ENCODE assay signal across 12 cellular contexts in genomic region chrX:109843963-109844751, GRCh38.
DNase-seq lines count a peak whose midpoint lies in the region; ATAC-seq, FAIRE-seq and TF ChIP-seq lines count a peak whose summit lies in the region.
"Had no signal": no experiment of that assay in that cellular context is flagged by ENCODE, and none has a peak within 500 bp of the region (broad histone marks: within the 10 kb centered on the region; RNA-seq: fewer than 3 reads in every experiment).

No MANE protein-coding gene starts in this region.

- H3K27ac Mint-ChIP-seq in dendritic cell treated with granulocyte-macrophage colony-stimulating factor and Interleukin-4, amounts not matched to agents 40 ng/mL and 50 ng/mL, for 4 days: peak overlapping the region; percentile 43
- H3K27ac Mint-ChIP-seq: activated T-helper 1 cell treated with anti-CD3 and anti-CD28 coated beads, Interleukin-12 subunit alpha, Interleukin-12 subunit beta, Interleukin-2, Interleukin-4 antibody, amounts not matched to agents 30 ng/mL and 10 ng/mL and 1 ng/mL, durations not matched to agents 14 hours and 24 hours and 36 hours had no signal

- POLR2A ChIA-PET in A549 (lab: Yijun Ruan, JAX): no interaction called here

- H3K4me1 ChIP-seq in A549: peaks cover 63% of the 10 kb centered on the region
- H3K4me1 ChIP-seq in colonic mucosa: no peaks in the 10 kb centered on the region

- TF ChIP-seq CTCF in A549 (IDR thresholded peaks at IDR 0.05) (no peak), colonic mucosa (IDR thresholded peaks at IDR 0.05) (no peak)

- 85% methylated on average over 1 of the region's 1 CpG for WGBS in A549 (ENCODE audit: missing lambda C conversion rate)

- H3K4me3 ChIP-seq in A549 (no peak overlapping the region), colonic mucosa (no peak overlapping the region)
- H3K4me3 ChIP-seq: BLaER1, left lung, SJSA1 had no signal

- no peaks in the 10 kb centered on the region for H3K36me3 ChIP-seq in colonic mucosa
- H3K36me3 ChIP-seq: BLaER1, left lung, SJSA1 had no signal

- FAIRE-seq in A549 (lab: Jason Lieb, UNC): no peak

- intact Hi-C loops in dendritic cell treated with granulocyte-macrophage colony-stimulating factor and Interleukin-4, amounts not matched to agents 40 ng/mL and 50 ng/mL, for 4 days (cut with micrococcal nuclease): no loop called here
- intact Hi-C loops in colonic mucosa (cut with DNase I): no loop called here

- DNase-seq in A549 (ENCODE audit: low read depth in 1 of 2, low spot score in 1 of 2): no peak
- DNase-seq in NCI-H1105 treated with DMSO at 0.1 percent for 48 hours (lab: John Stamatoyannopoulos, UW): no peak
- DNase-seq in colonic mucosa: no peak
- DNase-seq in HuH-7.5 (ENCODE audit: low spot score): no peak
- DNase-seq: left lung had no signal

- H3K36me3 Mint-ChIP-seq in dendritic cell treated with granulocyte-macrophage colony-stimulating factor and Interleukin-4, amounts not matched to agents 40 ng/mL and 50 ng/mL, for 4 days (ENCODE audit: low read depth): no peaks in the 10 kb centered on the region

- no peak for TF ChIP-seq EP300 in A549 (IDR thresholded peaks at IDR 0.05)

- H3K4me1 Mint-ChIP-seq in dendritic cell treated with granulocyte-macrophage colony-stimulating factor and Interleukin-4, amounts not matched to agents 40 ng/mL and 50 ng/mL, for 4 days (ENCODE audit: low read depth): peaks cover 17% of the 10 kb centered on the region

- H3K4me2 ChIP-seq in A549: no peak overlapping the region
- H3K4me2 ChIP-seq: BLaER1 had no signal

- peak overlapping the region; percentile 37 to 80; a peak in 5 of 6 replicates for H3K27ac ChIP-seq in A549
- no peak overlapping the region for H3K27ac ChIP-seq in colonic mucosa
- H3K27ac ChIP-seq: BLaER1, left lung, SJSA1 had no signal

- no peak overlapping the region for H3K9ac ChIP-seq in colonic mucosa (ENCODE audit: low read depth in 2 of 2, low read length in 2 of 2)
- H3K9ac ChIP-seq: BLaER1 had no signal

- no peak overlapping the region for H3K4me3 Mint-ChIP-seq in dendritic cell treated with granulocyte-macrophage colony-stimulating factor and Interleukin-4, amounts not matched to agents 40 ng/mL and 50 ng/mL, for 4 days
- H3K4me3 Mint-ChIP-seq: activated T-helper 1 cell treated with anti-CD3 and anti-CD28 coated beads, Interleukin-12 subunit alpha, Interleukin-12 subunit beta, Interleukin-2, Interleukin-4 antibody, amounts not matched to agents 30 ng/mL and 10 ng/mL and 1 ng/mL, durations not matched to agents 14 hours and 24 hours and 36 hours had no signal

- no peaks in the 10 kb centered on the region for H3K27me3 Mint-ChIP-seq in dendritic cell treated with granulocyte-macrophage colony-stimulating factor and Interleukin-4, amounts not matched to agents 40 ng/mL and 50 ng/mL, for 4 days

- TF ChIP-seq POLR2A in A549 (IDR thresholded peaks at IDR 0.05; ENCODE audit: low read length): no peak

- CTCF ChIA-PET in A549 (lab: Yijun Ruan, JAX): interaction anchor here (1.0 to 2.7 kb wide), 4 partner anchors 12 to 131 kb away, joined by 3 to 21 read pairs (median 8); no protein-coding TSS in a partner anchor

- ATAC-seq in A549 (no peak), GM18907 (IDR thresholded peaks at IDR 0.05; ENCODE audit: unreplicated experiment) (peak; percentile 55), HG03432 (IDR thresholded peaks at IDR 0.05; ENCODE audit: unreplicated experiment) (peak; percentile 50), GM21367 (IDR thresholded peaks at IDR 0.05; ENCODE audit: unreplicated experiment) (no peak)
- ATAC-seq: left lung had no signal

- H3K9me3 Mint-ChIP-seq in dendritic cell treated with granulocyte-macrophage colony-stimulating factor and Interleukin-4, amounts not matched to agents 40 ng/mL and 50 ng/mL, for 4 days: no peaks in the 10 kb centered on the region
- H3K9me3 Mint-ChIP-seq: activated T-helper 1 cell treated with anti-CD3 and anti-CD28 coated beads, Interleukin-12 subunit alpha, Interleukin-12 subunit beta, Interleukin-2, Interleukin-4 antibody, amounts not matched to agents 30 ng/mL and 10 ng/mL and 1 ng/mL, durations not matched to agents 14 hours and 24 hours and 36 hours had no signal

- H3K27me3 ChIP-seq in colonic mucosa: no peaks in the 10 kb centered on the region
- H3K27me3 ChIP-seq: left lung, SJSA1 had no signal

- no peaks in the 10 kb centered on the region for H3K9me3 ChIP-seq in A549
- no peaks in the 10 kb centered on the region for H3K9me3 ChIP-seq in colonic mucosa
- H3K9me3 ChIP-seq: BLaER1, left lung, SJSA1 had no signal

- TF ChIP-seq RAD21 in A549 (conservative IDR thresholded peaks at IDR 0.05 in 1 of 2, IDR thresholded peaks at IDR 0.05 in 1 of 2): no peak

TF ChIP-seq in A549, 52 proteins besides CTCF, POLR2A, EP300 and RAD21:
- TF ChIP-seq KDM5A (IDR thresholded peaks at IDR 0.05) (no peak), SREBF2 (IDR thresholded peaks at IDR 0.05) (no peak)

Comparison
In these comparisons a context has a peak if more than half of its experiments do, and no peak if none do; other contexts are left out.
1. ATAC-seq: peak in GM18907 (single experiment) and HG03432 (single experiment); none in A549 (0 of 2) and GM21367 (single experiment).